In genomic region chr1:39575191-39576015, GRCh38 we compare ENCODE assay signal across 8 cellular contexts. TPM values are rescaled to one million over a fixed set of nuclear protein-coding genes. Genes with fewer than 3 reads are reported as not detected.
DNase-seq lines count a peak whose midpoint lies in the region; ATAC-seq and TF ChIP-seq lines count a peak whose summit lies in the region.

No MANE protein-coding gene starts in this region.

- peaks cover 23% of the 10 kb centered on the region for H3K4me1 Mint-ChIP-seq in endothelial cell (ENCODE audit: unreplicated experiment)
- H3K4me1 Mint-ChIP-seq in stimulated activated effector memory CD8-positive, alpha-beta T cell treated with anti-CD3 and anti-CD28 coated beads, Interleukin-12 subunit alpha, Interleukin-12 subunit beta, amount 100 ng/mL, for 72 hours = peaks cover 30% of the 10 kb centered on the region

- no peaks in the 10 kb centered on the region for H3K27me3 Mint-ChIP-seq in endothelial cell (ENCODE audit: unreplicated experiment)

- no peaks in the 10 kb centered on the region for H3K9me3 Mint-ChIP-seq in endothelial cell (ENCODE audit: unreplicated experiment)
- no peaks in the 10 kb centered on the region for H3K9me3 Mint-ChIP-seq in stimulated activated effector memory CD8-positive, alpha-beta T cell treated with anti-CD3 and anti-CD28 coated beads, Interleukin-12 subunit alpha, Interleukin-12 subunit beta, amount 100 ng/mL, for 72 hours

- peak; percentile 33 for ATAC-seq in GM19395 (IDR thresholded peaks at IDR 0.05; ENCODE audit: unreplicated experiment)
- peak; percentile 68 for ATAC-seq in stimulated activated effector memory CD8-positive, alpha-beta T cell treated with anti-CD3 and anti-CD28 coated beads, Interleukin-12 subunit alpha, Interleukin-12 subunit beta, amount 100 ng/mL, for 72 hours
- no peak for ATAC-seq in GM18511 (IDR thresholded peaks at IDR 0.05; ENCODE audit: unreplicated experiment)

- peak; percentile 20 for DNase-seq in NCI-H345 (lab: John Stamatoyannopoulos, UW)
- DNase-seq in activated CD8-positive, alpha-beta memory T cell treated with anti-CD3 and anti-CD28 coated beads, Interleukin-2, amount 50 U/mL, for 4 hours = peak; percentile 60
- DNase-seq in endothelial cell (ENCODE audit: low spot score) = peak; percentile 44
- peak; percentile 34 for DNase-seq in midbrain (lab: John Stamatoyannopoulos, UW)
- DNase-seq in stimulated activated effector memory CD8-positive, alpha-beta T cell treated with anti-CD3 and anti-CD28 coated beads, Interleukin-12 subunit alpha, Interleukin-12 subunit beta, amount 100 ng/mL, for 72 hours (ENCODE audit: low spot score in 2 of 2) = peak; percentile 35 to 77

- TF ChIP-seq CTCF in 22Rv1 (IDR thresholded peaks at IDR 0.05) (no peak), endothelial cell (IDR thresholded peaks at IDR 0.05; ENCODE audit: unreplicated experiment) (no peak)

- peak overlapping the region; percentile 96 for H3K4me3 Mint-ChIP-seq in endothelial cell (ENCODE audit: unreplicated experiment)
- H3K4me3 Mint-ChIP-seq in stimulated activated effector memory CD8-positive, alpha-beta T cell treated with anti-CD3 and anti-CD28 coated beads, Interleukin-12 subunit alpha, Interleukin-12 subunit beta, amount 100 ng/mL, for 72 hours = peak overlapping the region; percentile 90

- H3K27ac Mint-ChIP-seq in endothelial cell (ENCODE audit: unreplicated experiment) = peak overlapping the region; percentile 70
- peak overlapping the region; percentile 95 for H3K27ac Mint-ChIP-seq in stimulated activated effector memory CD8-positive, alpha-beta T cell treated with anti-CD3 and anti-CD28 coated beads, Interleukin-12 subunit alpha, Interleukin-12 subunit beta, amount 100 ng/mL, for 72 hours

- H3K27ac ChIP-seq in 22Rv1 = peak overlapping the region; percentile 82

- H3K36me3 Mint-ChIP-seq in endothelial cell (ENCODE audit: low read depth, unreplicated experiment) = peaks cover 24% of the 10 kb centered on the region
- peaks cover 65% of the 10 kb centered on the region for H3K36me3 Mint-ChIP-seq in stimulated activated effector memory CD8-positive, alpha-beta T cell treated with anti-CD3 and anti-CD28 coated beads, Interleukin-12 subunit alpha, Interleukin-12 subunit beta, amount 100 ng/mL, for 72 hours

RNA-seq across cellular contexts. Expression of gene PABPC4, which starts 1.2 kb away (rescaled TPM):
- 254 TPM for total RNA-seq in endothelial cell (ENCODE audit: unreplicated experiment)
